ENCODE assay signal across 29 cellular contexts in the genomic region with DNA sequence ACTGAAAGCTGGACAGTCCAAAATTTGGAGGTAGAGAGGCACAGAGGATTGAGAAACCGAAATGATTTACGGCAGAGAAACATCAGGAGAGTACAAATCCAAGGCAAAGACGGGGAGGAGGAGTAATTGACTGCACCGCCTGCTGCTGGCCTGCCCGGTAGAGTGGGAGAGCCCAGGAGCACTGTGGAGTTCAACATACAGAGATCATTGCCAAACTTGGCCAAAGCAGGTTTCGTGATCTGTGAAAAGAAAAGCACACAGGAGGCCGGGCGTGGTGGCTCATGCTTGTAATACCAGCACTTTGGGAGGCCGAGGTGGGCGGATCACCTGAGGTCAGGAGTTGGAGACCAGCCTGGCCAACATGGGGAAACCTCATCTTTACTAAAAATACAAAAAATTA.
"Had no signal": no experiment of that assay in that cellular context is flagged by ENCODE, and none has a peak within 500 bp of the region (broad histone marks: within the 10 kb centered on the region; RNA-seq: fewer than 3 reads in every experiment).

No MANE protein-coding gene starts in this region.

- H3K27ac ChIP-seq: adrenal gland, body of pancreas, colonic mucosa, epithelial cell of prostate, esophagus squamous epithelium, gastroesophageal sphincter, heart right ventricle had no signal

- H3K36me3 ChIP-seq: adrenal gland, colonic mucosa, esophagus squamous epithelium, gastroesophageal sphincter, heart right ventricle had no signal

- ATAC-seq: activated CD4-positive, alpha-beta T cell treated with anti-CD3 and anti-CD28 coated beads for 36 hours; activated CD8-positive, alpha-beta memory T cell treated with anti-CD3 and anti-CD28 coated beads, Interleukin-2, amount 10 ng/mL, durations not matched to agents 7 days and 5 days; activated CD8-positive, alpha-beta T cell treated with anti-CD3 and anti-CD28 coated beads, Interleukin-2, amount 10 ng/mL, durations not matched to agents 7 days and 5 days; activated naive CD8-positive, alpha-beta T cell treated with anti-CD3 and anti-CD28 coated beads, Interleukin-2, amount 50 U/mL, for 24 hours; body of pancreas; gastroesophageal sphincter; heart right ventricle; T-helper 17 cell had no signal

- H3K4me3 ChIP-seq: adrenal gland, body of pancreas, colonic mucosa, esophagus squamous epithelium, gastroesophageal sphincter, heart right ventricle had no signal

- H3K4me1 ChIP-seq: adrenal gland, body of pancreas, colonic mucosa, esophagus squamous epithelium, gastroesophageal sphincter, heart right ventricle had no signal

- H3K9me3 ChIP-seq: adrenal gland, body of pancreas, colonic mucosa, esophagus squamous epithelium, gastroesophageal sphincter had no signal

- DNase-seq: activated CD4-positive, alpha-beta memory T cell treated with anti-CD3 and anti-CD28 coated beads for 36 hours; activated CD4-positive, alpha-beta T cell treated with anti-CD3 and anti-CD28 coated beads for 36 hours; activated CD4-positive, alpha-beta T cell treated with anti-CD3 and anti-CD28 coated beads, Interleukin-2, amount 10 ng/mL, durations not matched to agents 24 days and 14 days; activated CD4-positive, CD25-positive, alpha-beta regulatory T cell; activated CD4-positive, CD25-positive, alpha-beta regulatory T cell treated with anti-CD3 and anti-CD28 coated beads, Interleukin-2, amount 50 U/mL, for 72 hours; activated CD8-positive, alpha-beta memory T cell treated with anti-CD3 and anti-CD28 coated beads, Interleukin-2, amount 10 ng/mL, durations not matched to agents 7 days and 5 days; activated CD8-positive, alpha-beta memory T cell treated with anti-CD3 and anti-CD28 coated beads, Interleukin-2, amount 50 U/mL, for 4 hours; activated CD8-positive, alpha-beta T cell treated with anti-CD3 and anti-CD28 coated beads, Interleukin-2, amount 10 ng/mL, durations not matched to agents 7 days and 5 days; activated effector memory CD4-positive, alpha-beta T cell treated with anti-CD3 and anti-CD28 coated beads, Interleukin-2, amount 50 U/mL, for 16 hours; activated naive CD4-positive, alpha-beta T cell treated with anti-CD3 and anti-CD28 coated beads for 36 hours; activated naive CD8-positive, alpha-beta T cell treated with anti-CD3 and anti-CD28 coated beads for 36 hours; activated naive CD8-positive, alpha-beta T cell treated with anti-CD3 and anti-CD28 coated beads, Interleukin-2, amount 50 U/mL, for 24 hours; activated T-cell treated with anti-CD3 and anti-CD28 coated beads, Interleukin-2, amount 50 U/mL, for 1 hour; activated T-cell treated with anti-CD3 and anti-CD28 coated beads, Interleukin-2, amount 50 U/mL, for 48 hours; adrenal gland; amygdala; aorta; body of pancreas; caudate nucleus; cerebellar nuclear complex; colonic mucosa; effector CD8-positive, alpha-beta T cell; esophagus squamous epithelium; foreskin melanocyte; heart right ventricle; T-helper 17 cell; T1000 had no signal

- H3K27me3 ChIP-seq: adrenal gland, colonic mucosa, esophagus squamous epithelium had no signal
